ENCODE assay signal across 14 cellular contexts in genomic region chr11:19867064-19867463, GRCh38.
"Had no signal": no experiment of that assay in that cellular context is flagged by ENCODE, and none has a peak within 500 bp of the region (broad histone marks: within the 10 kb centered on the region; RNA-seq: fewer than 3 reads in every experiment).

No MANE protein-coding gene starts in this region.

- H3K4me3 ChIP-seq: heart left ventricle, ovary, suprapubic skin, upper lobe of left lung had no signal

- DNase-seq: activated CD4-positive, alpha-beta T cell treated with anti-CD3 and anti-CD28 coated beads for 1 hour; activated CD4-positive, alpha-beta T cell treated with anti-CD3 and anti-CD28 coated beads, Interleukin-2, amount 50 U/mL, for 48 hours; activated CD8-positive, alpha-beta memory T cell treated with anti-CD3 and anti-CD28 coated beads, Interleukin-2, amount 10 ng/mL, durations not matched to agents 7 days and 5 days; activated naive CD4-positive, alpha-beta T cell treated with anti-CD3 and anti-CD28 coated beads, Interleukin-2, amount 10 ng/mL, durations not matched to agents 7 days and 5 days; activated T-cell treated with anti-CD3 and anti-CD28 coated beads, Interleukin-2, amount 50 U/mL, for 1 hour; endodermal cell; heart left ventricle; left cardiac atrium; midbrain; naive B cell; ovary; upper lobe of left lung had no signal

- H3K9me3 ChIP-seq: heart left ventricle, ovary, suprapubic skin, upper lobe of left lung had no signal

- H3K36me3 ChIP-seq: ovary, suprapubic skin had no signal

- ATAC-seq: activated CD8-positive, alpha-beta memory T cell treated with anti-CD3 and anti-CD28 coated beads, Interleukin-2, amount 10 ng/mL, durations not matched to agents 7 days and 5 days; heart left ventricle; left cardiac atrium; sciatic nerve had no signal
